In genomic region chr17:59844884-59845594, GRCh38 we compare ENCODE assay signal across 8 cellular contexts. TPM values are rescaled to one million over a fixed set of nuclear protein-coding genes. Genes with fewer than 3 reads are reported as not detected.
A peak's percentile ranks its signal among the peaks of the same experiment; 100 is the strongest.
DNase-seq lines count a peak whose midpoint lies in the region; ATAC-seq, FAIRE-seq and TF ChIP-seq lines count a peak whose summit lies in the region.

No MANE protein-coding gene starts in this region.

- no peaks in the 10 kb centered on the region for H3K9me3 ChIP-seq in OCI-LY3 (ENCODE audit: insufficient read depth, low read length)
- H3K9me3 ChIP-seq in colonic mucosa: no peaks in the 10 kb centered on the region
- no peaks in the 10 kb centered on the region for H3K9me3 ChIP-seq in trophoblast cell (ENCODE audit: insufficient read depth, low read depth, low read length)

- H3K4me1 ChIP-seq in OCI-LY3 (ENCODE audit: low read length) (peaks cover 79% of the 10 kb centered on the region), colonic mucosa (peaks cover 31% of the 10 kb centered on the region), trophoblast cell (ENCODE audit: control insufficient read depth in 1 of 2, insufficient read depth in 2 of 2, low read length in 2 of 2) (peaks cover 8 to 12% of the 10 kb centered on the region in 2 experiments)

- no peaks in the 10 kb centered on the region for H3K9me3 Mint-ChIP-seq in WTC11

- no peak overlapping the region for H3K4me3 Mint-ChIP-seq in WTC11

- peaks cover 11% of the 10 kb centered on the region for H4K20me1 ChIP-seq in OCI-LY3 (ENCODE audit: insufficient read depth, low read length)

- CTCF ChIA-PET in WTC11 (lab: Charles Lee): interaction anchor here (1.6 to 1.7 kb wide), 2 partner anchors 17 to 92 kb away, joined by 3 to 4 read pairs; no protein-coding TSS in a partner anchor

- H3K23ac ChIP-seq in trophoblast cell (ENCODE audit: low read length): no peak overlapping the region

- H3K27ac Mint-ChIP-seq in WTC11: no peak overlapping the region

- intact Hi-C loops in colonic mucosa (cut with DNase I): no loop called here

- DNase-seq in ELR (ENCODE audit: low read depth) (peak; percentile 52), colonic mucosa (no peak), trophoblast cell (no peak), NCI-H187 treated with DMSO at 0.1 percent for 48 hours (lab: John Stamatoyannopoulos, UW) (no peak), GM12892 (ENCODE audit: insufficient read length) (no peak), WTC11 (ENCODE audit: low spot score) (no peak)

- POLR2A ChIA-PET in WTC11 (lab: Charles Lee): no interaction called here

- WGBS in trophoblast cell (ENCODE audit: extremely low coverage, insufficient coverage, insufficient read length): no CpG with 5 or more reads among the region's 3 CpGs

- TF ChIP-seq CTCF in OCI-LY3 (IDR thresholded peaks at IDR 0.05; ENCODE audit: low read depth, low read length) (no peak), colonic mucosa (IDR thresholded peaks at IDR 0.05) (no peak), WTC11 (IDR thresholded peaks at IDR 0.05) (no peak)

- H3K4me3 ChIP-seq in OCI-LY3 (ENCODE audit: low read length) (peak overlapping the region; percentile 62), colonic mucosa (no peak overlapping the region), trophoblast cell (ENCODE audit: low read depth, low read length) (no peak overlapping the region)

- H3K4me2 ChIP-seq in OCI-LY3 (ENCODE audit: low read length) (peak overlapping the region; percentile 75), trophoblast cell (ENCODE audit: low read length) (no peak overlapping the region)

- no peak overlapping the region for H4K8ac ChIP-seq in trophoblast cell (ENCODE audit: low read depth, low read length)

- no peaks in the 10 kb centered on the region for H3K27me3 ChIP-seq in OCI-LY3 (ENCODE audit: low read depth, low read length)
- H3K27me3 ChIP-seq in colonic mucosa: no peaks in the 10 kb centered on the region
- no peaks in the 10 kb centered on the region for H3K27me3 ChIP-seq in trophoblast cell (ENCODE audit: insufficient read depth, low read length)

- H3K9ac ChIP-seq in OCI-LY3 (ENCODE audit: low read length) (peak overlapping the region; percentile 88), colonic mucosa (ENCODE audit: low read depth in 2 of 2, low read length in 2 of 2) (peak overlapping the region in 1 of 2 donors; percentile 96), trophoblast cell (ENCODE audit: low read length) (no peak overlapping the region)

- no peak overlapping the region for H2BK5ac ChIP-seq in trophoblast cell (ENCODE audit: low read depth, low read length, poor library complexity)

- H3K27ac ChIP-seq in OCI-LY3 (ENCODE audit: low read length) (peak overlapping the region; percentile 99), colonic mucosa (peak overlapping the region; percentile 100), trophoblast cell (ENCODE audit: low read depth, low read length) (peak overlapping the region; percentile 49)

- ATAC-seq in GM19467 (IDR thresholded peaks at IDR 0.05; ENCODE audit: unreplicated experiment) (no peak), WTC11 (no peak)

- H4K12ac ChIP-seq in trophoblast cell (ENCODE audit: low read depth, low read length): no peak overlapping the region

- no peaks in the 10 kb centered on the region for H3K27me3 Mint-ChIP-seq in WTC11 (ENCODE audit: low read depth)

- TF ChIP-seq POLR2A in GM12892 (IDR thresholded peaks at IDR 0.05; ENCODE audit: low read depth, low read length): no peak

- no peak overlapping the region for H2BK12ac ChIP-seq in trophoblast cell (ENCODE audit: low read length)

- H3K4me1 Mint-ChIP-seq in WTC11: peaks cover 72% of the 10 kb centered on the region

- no peak overlapping the region for H2BK120ac ChIP-seq in trophoblast cell (ENCODE audit: insufficient read depth, low read length, poor library complexity)

- H3K79me1 ChIP-seq in trophoblast cell (ENCODE audit: low read length): peaks cover 8% of the 10 kb centered on the region

- no peak overlapping the region for H2AK5ac ChIP-seq in trophoblast cell (ENCODE audit: low read length)

- no peak for FAIRE-seq in GM12892 (lab: Jason Lieb, UNC)

- no peak overlapping the region for H4K91ac ChIP-seq in trophoblast cell (ENCODE audit: low read depth, low read length)

- no peak overlapping the region for H3K18ac ChIP-seq in trophoblast cell (ENCODE audit: low read length)

- no peak overlapping the region for H3K4ac ChIP-seq in trophoblast cell (ENCODE audit: low read depth, low read length)

- no peak overlapping the region for H3K14ac ChIP-seq in trophoblast cell (ENCODE audit: low read length)

- peaks cover 30% of the 10 kb centered on the region for H3K36me3 Mint-ChIP-seq in WTC11

- H3K36me3 ChIP-seq in OCI-LY3 (replicated peaks; ENCODE audit: low read depth, low read length): peaks cover 15% of the 10 kb centered on the region
- H3K36me3 ChIP-seq in colonic mucosa: no peaks in the 10 kb centered on the region
- peaks cover 2 to 7% of the 10 kb centered on the region in 2 experiments for H3K36me3 ChIP-seq in trophoblast cell (ENCODE audit: control insufficient read depth in 1 of 2, insufficient read depth in 2 of 2, low read length in 2 of 2)

- H2AFZ ChIP-seq in OCI-LY3 (ENCODE audit: low read depth, low read length) (no peak overlapping the region), trophoblast cell (ENCODE audit: insufficient read depth, low read length, poor library complexity) (no peak overlapping the region)

- H3K79me2 ChIP-seq in OCI-LY3 (ENCODE audit: low read length) (peaks cover 22% of the 10 kb centered on the region), trophoblast cell (ENCODE audit: control insufficient read depth, insufficient read depth, low read length, poor library complexity) (no peaks in the 10 kb centered on the region)

TF ChIP-seq in WTC11, 78 proteins besides CTCF, POLR2A, EP300 and RAD21 (continues in another document):
- TF ChIP-seq NR2C2 (CRISPR knock-in tag; IDR thresholded peaks at IDR 0.05): no peak
- TF ChIP-seq ZNF232 (CRISPR knock-in tag; IDR thresholded peaks at IDR 0.05): no peak
- no peak for TF ChIP-seq ESRRA (CRISPR knock-in tag; IDR thresholded peaks at IDR 0.05; ENCODE audit: borderline replicate concordance)
- TF ChIP-seq FOXP1 (CRISPR knock-in tag; IDR thresholded peaks at IDR 0.05; ENCODE audit: borderline replicate concordance): no peak
- TF ChIP-seq ETV6 (CRISPR knock-in tag; IDR thresholded peaks at IDR 0.05): no peak
- TF ChIP-seq ATF1 (CRISPR knock-in tag; IDR thresholded peaks at IDR 0.05): no peak
- no peak for TF ChIP-seq ZNF671 (CRISPR knock-in tag; IDR thresholded peaks at IDR 0.05)
- TF ChIP-seq STAT6 (CRISPR knock-in tag; conservative IDR thresholded peaks at IDR 0.05; ENCODE audit: low read depth): no peak
- TF ChIP-seq PRDM15 (CRISPR knock-in tag; IDR thresholded peaks at IDR 0.05): no peak

RNA-seq across cellular contexts. Expression of gene TUBD1, which starts 47.7 kb away (rescaled TPM):
- total RNA-seq in colonic mucosa: 1 to 10 TPM; 5.9 to 7.9 TPM
- 12.0 and 13.0 TPM in 2 replicates for polyA plus RNA-seq in trophoblast cell (2013)
- polyA plus RNA-seq in GM12892 (2012; ENCODE audit: missing spikeins): 6.4 TPM
- 12.0 to 21.4 TPM (median 16.6 TPM) in 3 replicates for total RNA-seq in WTC11 (2021)

RNA-seq across cellular contexts. Expression of gene RPS6KB1, which starts 47.9 kb away (rescaled TPM):
- total RNA-seq in colonic mucosa: 10 to 100 TPM; 24.1 to 26.8 TPM
- polyA plus RNA-seq in trophoblast cell (2013): 20.7 and 27.6 TPM in 2 replicates
- 16.1 TPM for polyA plus RNA-seq in GM12892 (2012; ENCODE audit: missing spikeins)
- total RNA-seq in WTC11 (2021): 21.6 to 27.1 TPM (median 22.5 TPM) in 3 replicates

Comparison
In these comparisons a context has a peak if more than half of its experiments do, and no peak if none do; other contexts are left out.
1. H3K27ac ChIP-seq: peak in every context shown above with its lines; median percentile 100 in colonic mucosa; 99 in OCI-LY3; 49 in trophoblast cell.